1 cellular context compared by ENCODE assay signal in genomic region chr20:44780226-44780625, GRCh38.
TF ChIP-seq lines count a peak whose summit lies in the region.

No MANE protein-coding gene starts in this region.

TF ChIP-seq in HepG2, 621 proteins besides CTCF, POLR2A, EP300 and RAD21 (continued from another document and continues in another):
- TF ChIP-seq ZNF512B (CRISPR knock-in tag; IDR thresholded peaks at IDR 0.05; ENCODE audit: borderline replicate concordance) (no peak), ZNF329 (CRISPR knock-in tag; IDR thresholded peaks at IDR 0.05; ENCODE audit: low read depth) (0 out of 2 replicates have a peak, but pooled peaks have one; percentile 33), ZNF24 (IDR thresholded peaks at IDR 0.05) (no peak), ZBTB3 (CRISPR knock-in tag; IDR thresholded peaks at IDR 0.05; ENCODE audit: borderline replicate concordance, low read depth) (no peak), ZNF275 (CRISPR knock-in tag; IDR thresholded peaks at IDR 0.05; ENCODE audit: borderline replicate concordance) (no peak), MLXIP (CRISPR knock-in tag; IDR thresholded peaks at IDR 0.05; ENCODE audit: borderline replicate concordance) (peak; percentile 90), ZNF609 (CRISPR knock-in tag; IDR thresholded peaks at IDR 0.05; ENCODE audit: borderline replicate concordance) (no peak), ZNF558 (CRISPR knock-in tag; IDR thresholded peaks at IDR 0.05; ENCODE audit: borderline replicate concordance) (peak; percentile 92; the same call in 1 of the 2 replicates), TRIM22 (IDR thresholded peaks at IDR 0.05) (no peak), ZNF30 (CRISPR knock-in tag; IDR thresholded peaks at IDR 0.05) (no peak), PATZ1 (CRISPR knock-in tag; IDR thresholded peaks at IDR 0.05) (peak; percentile 59), TRIM24 (CRISPR knock-in tag; IDR thresholded peaks at IDR 0.05) (no peak), MED13 (CRISPR knock-in tag; IDR thresholded peaks at IDR 0.05) (0 out of 2 replicates have a peak, but pooled peaks have one; percentile 67), ZFX (CRISPR knock-in tag; IDR thresholded peaks at IDR 0.05; ENCODE audit: low read depth) (no peak), MED1 (CRISPR knock-in tag; IDR thresholded peaks at IDR 0.05) (peak; percentile 47; the same call in 1 of the 2 replicates), GFI1 (CRISPR knock-in tag; IDR thresholded peaks at IDR 0.05; ENCODE audit: borderline replicate concordance) (no peak), DPF2 (CRISPR knock-in tag; IDR thresholded peaks at IDR 0.05; ENCODE audit: borderline replicate concordance, low read depth) (no peak), CBX5 (CRISPR knock-in tag; IDR thresholded peaks at IDR 0.05; ENCODE audit: borderline replicate concordance) (peak; percentile 66; the same call in 1 of the 2 replicates), ZNF615 (CRISPR knock-in tag; IDR thresholded peaks at IDR 0.05; ENCODE audit: borderline replicate concordance) (no peak), ZNF646 (CRISPR knock-in tag; IDR thresholded peaks at IDR 0.05) (no peak), SATB2 (CRISPR knock-in tag; IDR thresholded peaks at IDR 0.05) (peak; percentile 93), ATF5 (CRISPR knock-in tag; IDR thresholded peaks at IDR 0.05; ENCODE audit: low read depth) (no peak), TSC22D2 (CRISPR knock-in tag; IDR thresholded peaks at IDR 0.05; ENCODE audit: borderline replicate concordance) (peak; percentile 97), FOXJ3 (CRISPR knock-in tag; IDR thresholded peaks at IDR 0.05; ENCODE audit: borderline replicate concordance) (no peak), THAP7 (CRISPR knock-in tag; IDR thresholded peaks at IDR 0.05) (no peak), RFX5 (IDR thresholded peaks at IDR 0.05; ENCODE audit: low read depth, low read length) (no peak), ZNF20 (CRISPR knock-in tag; IDR thresholded peaks at IDR 0.05) (no peak)
